ENCODE assay signal across 8 cellular contexts in genomic region chr4:121800961-121801714, GRCh38. TPM values are rescaled to one million over a fixed set of nuclear protein-coding genes. Genes with fewer than 3 reads are reported as not detected.
DNase-seq lines count a peak whose midpoint lies in the region; ATAC-seq and TF ChIP-seq lines count a peak whose summit lies in the region.

TSS of gene EXOSC9 (plus strand) at chr4:121801323. CDS start at chr4:121801425, 102 bp downstream.

- peaks cover 25 to 46% (median 34%) of the 10 kb centered on the region in 10 experiments for H3K4me1 ChIP-seq in BLaER1 treated with 17β-estradiol and CSF1 and Interleukin-3, amounts not matched to agents 10 nM and 100 nM
- peaks cover 4 to 27% of the 10 kb centered on the region in 2 donors for H3K4me1 ChIP-seq in left lung

- peak within 1 kb of the TSS; percentile 77 to 99 (median 88) for H3K4me3 ChIP-seq in BLaER1 treated with 17β-estradiol and CSF1 and Interleukin-3, amounts not matched to agents 10 nM and 100 nM
- peak within 1 kb of the TSS; percentile 86 to 88 for H3K4me3 ChIP-seq in left lung

- no peaks in the 10 kb centered on the region for H3K9me3 ChIP-seq in BLaER1 treated with 17β-estradiol and CSF1 and Interleukin-3, amounts not matched to agents 10 nM and 100 nM (replicated peaks in 1 of 11)
- no peaks in the 10 kb centered on the region for H3K9me3 ChIP-seq in left lung

- ATAC-seq in GM19351 (IDR thresholded peaks at IDR 0.05; ENCODE audit: unreplicated experiment) (peak; percentile 85), HG03521 (IDR thresholded peaks at IDR 0.05; ENCODE audit: unreplicated experiment) (peak; percentile 78), left lung (peak; percentile 88)

- peak in 1 of 2 donors; percentile 23 for TF ChIP-seq CTCF in left lung (IDR thresholded peaks at IDR 0.05)

- no peaks in the 10 kb centered on the region for H3K9me3 Mint-ChIP-seq in dendritic cell treated with granulocyte-macrophage colony-stimulating factor and Interleukin-4, amounts not matched to agents 40 ng/mL and 50 ng/mL, for 4 days

- H3K4me3 Mint-ChIP-seq in dendritic cell treated with granulocyte-macrophage colony-stimulating factor and Interleukin-4, amounts not matched to agents 40 ng/mL and 50 ng/mL, for 4 days = peak within 1 kb of the TSS; percentile 83

- H3K4me1 Mint-ChIP-seq in dendritic cell treated with granulocyte-macrophage colony-stimulating factor and Interleukin-4, amounts not matched to agents 40 ng/mL and 50 ng/mL, for 4 days (ENCODE audit: low read depth) = peaks cover 18% of the 10 kb centered on the region

- H3K27ac ChIP-seq in BLaER1 treated with 17β-estradiol and CSF1 and Interleukin-3, amounts not matched to agents 10 nM and 100 nM = peak within 1 kb of the TSS; percentile 76 to 94 (median 89)
- peak within 1 kb of the TSS; percentile 91 to 97 for H3K27ac ChIP-seq in left lung

- H4K20me1 ChIP-seq in BLaER1 treated with 17β-estradiol and CSF1 and Interleukin-3, amounts not matched to agents 10 nM and 100 nM = peaks cover 0 to 3% (median 0%) of the 10 kb centered on the region in 11 experiments; a peak in 1 of 22 replicates

- peaks cover 36 to 41% (median 37%) of the 10 kb centered on the region in 11 experiments for H3K36me3 ChIP-seq in BLaER1 treated with 17β-estradiol and CSF1 and Interleukin-3, amounts not matched to agents 10 nM and 100 nM
- H3K36me3 ChIP-seq in left lung = peaks cover 0 to 36% of the 10 kb centered on the region in 2 donors

- peaks cover 30% of the 10 kb centered on the region for H3K36me3 Mint-ChIP-seq in dendritic cell treated with granulocyte-macrophage colony-stimulating factor and Interleukin-4, amounts not matched to agents 40 ng/mL and 50 ng/mL, for 4 days (ENCODE audit: low read depth)

- DNase-seq in NCI-H748 treated with DMSO at 0.1 percent for 48 hours (lab: John Stamatoyannopoulos, UW) = peak; percentile 53
- peak; percentile 89 to 93 for DNase-seq in activated CD4-positive, alpha-beta T cell treated with anti-CD3 and anti-CD28 coated beads, Interleukin-2, amount 50 U/mL, for 24 hours (ENCODE audit: low read depth in 1 of 2, low spot score in 1 of 2)
- DNase-seq in left lung = peak; percentile 93 to 96
- DNase-seq in stimulated activated CD4-positive, alpha-beta T cell treated with anti-CD3 and anti-CD28 coated beads, Interleukin-2, amount 100 ng/mL, for 48 hours = peak; percentile 95 to 97

- peak within 1 kb of the TSS; percentile 68 to 94 (median 85) for H3K4me2 ChIP-seq in BLaER1 treated with 17β-estradiol and CSF1 and Interleukin-3, amounts not matched to agents 10 nM and 100 nM

- peaks cover 2% of the 10 kb centered on the region for H3K27me3 Mint-ChIP-seq in dendritic cell treated with granulocyte-macrophage colony-stimulating factor and Interleukin-4, amounts not matched to agents 40 ng/mL and 50 ng/mL, for 4 days

- H3K9ac ChIP-seq in BLaER1 treated with 17β-estradiol and CSF1 and Interleukin-3, amounts not matched to agents 10 nM and 100 nM = peak within 1 kb of the TSS; percentile 86 to 96 (median 91)

- intact Hi-C loops in dendritic cell treated with granulocyte-macrophage colony-stimulating factor and Interleukin-4, amounts not matched to agents 40 ng/mL and 50 ng/mL, for 4 days (cut with micrococcal nuclease) = loop anchor here (1.0 to 5.0 kb wide), 3 partner anchors 22 to 351 kb away; partner anchors contain the start of genes ANXA5, BLTP1 and CCNA2
- intact Hi-C loops in left lung (cut with DNase I) = no loop called here

- peak within 1 kb of the TSS; percentile 89 for H3K27ac Mint-ChIP-seq in dendritic cell treated with granulocyte-macrophage colony-stimulating factor and Interleukin-4, amounts not matched to agents 40 ng/mL and 50 ng/mL, for 4 days

- H3K27me3 ChIP-seq in BLaER1 treated with 17β-estradiol and CSF1 and Interleukin-3, amounts not matched to agents 10 nM and 100 nM = no peaks in the 10 kb centered on the region
- no peaks in the 10 kb centered on the region for H3K27me3 ChIP-seq in left lung

RNA-seq across cellular contexts. Expression of gene EXOSC9, which starts in this region (rescaled TPM):
- total RNA-seq in left lung = 10 to 100 TPM; 13.5 to 20.4 TPM

Comparison
In these comparisons a context has a peak if more than half of its experiments do, and no peak if none do; other contexts are left out.
1. Peak in every context shown above with its lines: DNase-seq, ATAC-seq, H3K4me3 ChIP-seq and H3K27ac ChIP-seq.